Comparison of ENCODE assay signal across 28 cellular contexts in genomic region chr9:131831380-131832165, GRCh38.
"Had no signal": no experiment of that assay in that cellular context is flagged by ENCODE, and none has a peak within 500 bp of the region (broad histone marks: within the 10 kb centered on the region; RNA-seq: fewer than 3 reads in every experiment).

No MANE protein-coding gene starts in this region.

- H3K4me2 ChIP-seq: PC-9, SK-N-SH had no signal

- FAIRE-seq: RCC 7860, TTC549 had no signal

- H3K9ac ChIP-seq: SK-N-SH had no signal

- H3K27me3 ChIP-seq: brain microvascular endothelial cell, MG63, SJCRH30 had no signal

- H3K27ac ChIP-seq: brain microvascular endothelial cell, PC-9, SJCRH30 had no signal

- H3K36me3 ChIP-seq: brain microvascular endothelial cell, MG63, SJCRH30 had no signal

- H3K9me3 ChIP-seq: SK-N-SH had no signal

- DNase-seq: activated CD4-positive, alpha-beta T cell treated with anti-CD3 and anti-CD28 coated beads, Interleukin-2, amount 10 ng/mL, durations not matched to agents 24 days and 14 days; activated CD4-positive, alpha-beta T cell treated with anti-CD3 and anti-CD28 coated beads, Interleukin-2, amount 50 U/mL, for 4 hours; activated CD8-positive, alpha-beta T cell treated with anti-CD3 and anti-CD28 coated beads for 36 hours; activated effector memory CD4-positive, alpha-beta T cell treated with anti-CD3 and anti-CD28 coated beads, Interleukin-2, amount 50 U/mL, for 16 hours; activated naive CD4-positive, alpha-beta T cell; activated naive CD4-positive, alpha-beta T cell treated with anti-CD3 and anti-CD28 coated beads, Interleukin-2, amount 50 U/mL, for 16 hours; activated naive CD8-positive, alpha-beta T cell treated with anti-CD3 and anti-CD28 coated beads for 36 hours; activated T-cell treated with anti-CD3 and anti-CD28 coated beads, Interleukin-2, amount 50 U/mL, for 1 hour; activated T-cell treated with anti-CD3 and anti-CD28 coated beads, Interleukin-2, amount 50 U/mL, for 72 hours; amniotic stem cell; aorta; brain microvascular endothelial cell; KG1; MG63; NCI-H1048; NCI-H1105 treated with DMSO at 0.1 percent for 48 hours; NCI-H1436; NCI-H1694; NCI-H1930; NCI-H2081 treated with DMSO at 0.1 percent for 48 hours; NCI-H226; NCI-H524 treated with DMSO at 0.1 percent for 48 hours; PC-9; SHP77; SJCRH30; SK-N-SH had no signal

- H3K4me3 ChIP-seq: MG63, PC-9, SJCRH30 had no signal
